In genomic region chr6:148846778-148847761, GRCh38 we compare ENCODE assay signal across 19 cellular contexts.
DNase-seq lines count a peak whose midpoint lies in the region; ATAC-seq lines count a peak whose summit lies in the region.
"Had no signal": no experiment of that assay in that cellular context is flagged by ENCODE, and none has a peak within 500 bp of the region (broad histone marks: within the 10 kb centered on the region; RNA-seq: fewer than 3 reads in every experiment).

No MANE protein-coding gene starts in this region.

- H3K4me3 Mint-ChIP-seq in activated CD8-positive, alpha-beta memory T cell treated with anti-CD3 and anti-CD28 coated beads, Interleukin-2, amount 10 ng/mL, durations not matched to agents 7 days and 5 days: no peak overlapping the region
- no peak overlapping the region for H3K4me3 Mint-ChIP-seq in stimulated activated memory B cell treated with anti-CD40 and anti-IgM and Interleukin-4, amounts not matched to agents 10 μg/mL and 1 μg/mL and 100 μg/mL, for 72 hours
- H3K4me3 Mint-ChIP-seq: activated naive CD4-positive, alpha-beta T cell treated with anti-CD3 and anti-CD28 coated beads, Interleukin-2, amount 10 ng/mL, durations not matched to agents 7 days and 5 days; brain; H9 had no signal

- H3K4me3 ChIP-seq in adipocyte (ENCODE audit: low read length): no peak overlapping the region
- H3K4me3 ChIP-seq: upper lobe of right lung had no signal

- H3K4me1 Mint-ChIP-seq in activated CD8-positive, alpha-beta memory T cell treated with anti-CD3 and anti-CD28 coated beads, Interleukin-2, amount 10 ng/mL, durations not matched to agents 7 days and 5 days: peaks cover 10% of the 10 kb centered on the region
- peaks cover 42% of the 10 kb centered on the region for H3K4me1 Mint-ChIP-seq in stimulated activated memory B cell treated with anti-CD40 and anti-IgM and Interleukin-4, amounts not matched to agents 10 μg/mL and 1 μg/mL and 100 μg/mL, for 72 hours
- H3K4me1 Mint-ChIP-seq: activated naive CD4-positive, alpha-beta T cell treated with anti-CD3 and anti-CD28 coated beads, Interleukin-2, amount 10 ng/mL, durations not matched to agents 7 days and 5 days had no signal

- H3K4me1 ChIP-seq in adipocyte (ENCODE audit: control insufficient read depth, insufficient read depth, low read length): peaks cover 20% of the 10 kb centered on the region
- H3K4me1 ChIP-seq: upper lobe of right lung had no signal

- CTCF ChIA-PET in activated CD8-positive, alpha-beta memory T cell treated with anti-CD3 and anti-CD28 coated beads, Interleukin-2, amount 10 ng/mL, durations not matched to agents 7 days and 5 days (lab: Charles Lee): interaction anchor here (1.1 kb wide), 1 partner anchor 8 kb away, joined by 3 read pairs; no protein-coding TSS in a partner anchor

- H3K36me3 Mint-ChIP-seq in activated CD8-positive, alpha-beta memory T cell treated with anti-CD3 and anti-CD28 coated beads, Interleukin-2, amount 10 ng/mL, durations not matched to agents 7 days and 5 days: no peaks in the 10 kb centered on the region
- no peaks in the 10 kb centered on the region for H3K36me3 Mint-ChIP-seq in stimulated activated memory B cell treated with anti-CD40 and anti-IgM and Interleukin-4, amounts not matched to agents 10 μg/mL and 1 μg/mL and 100 μg/mL, for 72 hours
- H3K36me3 Mint-ChIP-seq: activated naive CD4-positive, alpha-beta T cell treated with anti-CD3 and anti-CD28 coated beads, Interleukin-2, amount 10 ng/mL, durations not matched to agents 7 days and 5 days; brain had no signal

- H3K27me3 ChIP-seq in adipocyte (replicated peaks; ENCODE audit: control insufficient read depth, insufficient read depth, low read length): no peaks in the 10 kb centered on the region
- H3K27me3 ChIP-seq: upper lobe of right lung had no signal

- H3K9me3 Mint-ChIP-seq in activated CD8-positive, alpha-beta memory T cell treated with anti-CD3 and anti-CD28 coated beads, Interleukin-2, amount 10 ng/mL, durations not matched to agents 7 days and 5 days (ENCODE audit: low read depth): peaks cover 1% of the 10 kb centered on the region
- peaks cover 2% of the 10 kb centered on the region for H3K9me3 Mint-ChIP-seq in stimulated activated memory B cell treated with anti-CD40 and anti-IgM and Interleukin-4, amounts not matched to agents 10 μg/mL and 1 μg/mL and 100 μg/mL, for 72 hours
- H3K9me3 Mint-ChIP-seq: activated naive CD4-positive, alpha-beta T cell treated with anti-CD3 and anti-CD28 coated beads, Interleukin-2, amount 10 ng/mL, durations not matched to agents 7 days and 5 days; H9 had no signal

- peak; percentile 16 for ATAC-seq in activated CD8-positive, alpha-beta memory T cell treated with anti-CD3 and anti-CD28 coated beads, Interleukin-2, amount 10 ng/mL, durations not matched to agents 7 days and 5 days
- peak; percentile 65 for ATAC-seq in stimulated activated memory B cell treated with anti-CD40 and anti-IgM and Interleukin-4, amounts not matched to agents 10 μg/mL and 1 μg/mL and 100 μg/mL, for 72 hours
- ATAC-seq in HG03280 (IDR thresholded peaks at IDR 0.05; ENCODE audit: unreplicated experiment) (no peak), GM18511 (IDR thresholded peaks at IDR 0.05; ENCODE audit: unreplicated experiment) (no peak)
- ATAC-seq: upper lobe of right lung had no signal

- no peaks in the 10 kb centered on the region for H3K27me3 Mint-ChIP-seq in activated CD8-positive, alpha-beta memory T cell treated with anti-CD3 and anti-CD28 coated beads, Interleukin-2, amount 10 ng/mL, durations not matched to agents 7 days and 5 days
- H3K27me3 Mint-ChIP-seq in stimulated activated memory B cell treated with anti-CD40 and anti-IgM and Interleukin-4, amounts not matched to agents 10 μg/mL and 1 μg/mL and 100 μg/mL, for 72 hours: no peaks in the 10 kb centered on the region
- H3K27me3 Mint-ChIP-seq: brain had no signal

- H3K36me3 ChIP-seq in adipocyte (ENCODE audit: control insufficient read depth, insufficient read depth, low read length, severe bottlenecking): no peaks in the 10 kb centered on the region
- H3K36me3 ChIP-seq: upper lobe of right lung had no signal

- no peak overlapping the region for H3K27ac Mint-ChIP-seq in activated CD8-positive, alpha-beta memory T cell treated with anti-CD3 and anti-CD28 coated beads, Interleukin-2, amount 10 ng/mL, durations not matched to agents 7 days and 5 days
- peak overlapping the region; percentile 72 for H3K27ac Mint-ChIP-seq in stimulated activated memory B cell treated with anti-CD40 and anti-IgM and Interleukin-4, amounts not matched to agents 10 μg/mL and 1 μg/mL and 100 μg/mL, for 72 hours
- H3K27ac Mint-ChIP-seq: activated naive CD4-positive, alpha-beta T cell treated with anti-CD3 and anti-CD28 coated beads, Interleukin-2, amount 10 ng/mL, durations not matched to agents 7 days and 5 days; brain; H9 had no signal

- H3K9ac ChIP-seq in adipocyte (ENCODE audit: low read length): no peak overlapping the region
- H3K9ac ChIP-seq: KMS-11 had no signal

- no peak for DNase-seq in activated CD8-positive, alpha-beta memory T cell treated with anti-CD3 and anti-CD28 coated beads, Interleukin-2, amount 10 ng/mL, durations not matched to agents 7 days and 5 days
- no peak for DNase-seq in activated CD8-positive, alpha-beta memory T cell treated with anti-CD3 and anti-CD28 coated beads, Interleukin-2, amount 50 U/mL, for 4 hours
- peak; percentile 31 for DNase-seq in adipocyte (ENCODE audit: low read depth)
- peak; percentile 28 for DNase-seq in left kidney (ENCODE audit: low read depth, low spot score)
- no peak for DNase-seq in NCI-H2196 (lab: John Stamatoyannopoulos, UW; ENCODE audit: unreplicated experiment)
- DNase-seq: activated naive CD4-positive, alpha-beta T cell treated with anti-CD3 and anti-CD28 coated beads, Interleukin-2, amount 10 ng/mL, durations not matched to agents 7 days and 5 days; H9; hypothalamus; NCI-H1048; NCI-H2107; NCI-H526; posterior cingulate gyrus; SIG-M5; upper lobe of right lung had no signal

- no peaks in the 10 kb centered on the region for H3K9me3 ChIP-seq in adipocyte (ENCODE audit: control insufficient read depth, low read length)
- H3K9me3 ChIP-seq: upper lobe of right lung had no signal

Comparison
In these comparisons a context has a peak if more than half of its experiments do, and no peak if none do; other contexts are left out.
1. ATAC-seq: peak in activated CD8-positive, alpha-beta memory T cell treated with anti-CD3 and anti-CD28 coated beads, Interleukin-2, amount 10 ng/mL, durations not matched to agents 7 days and 5 days (single experiment) and stimulated activated memory B cell treated with anti-CD40 and anti-IgM and Interleukin-4, amounts not matched to agents 10 μg/mL and 1 μg/mL and 100 μg/mL, for 72 hours (single experiment); none in HG03280 (single experiment) and GM18511 (single experiment).
2. DNase-seq: peak in adipocyte (single experiment) and left kidney (single experiment); none in activated CD8-positive, alpha-beta memory T cell treated with anti-CD3 and anti-CD28 coated beads, Interleukin-2, amount 10 ng/mL, durations not matched to agents 7 days and 5 days (single experiment), activated CD8-positive, alpha-beta memory T cell treated with anti-CD3 and anti-CD28 coated beads, Interleukin-2, amount 50 U/mL, for 4 hours (single experiment) and NCI-H2196 (single experiment).